ENCODE assay signal across 8 cellular contexts in the genomic region with DNA sequence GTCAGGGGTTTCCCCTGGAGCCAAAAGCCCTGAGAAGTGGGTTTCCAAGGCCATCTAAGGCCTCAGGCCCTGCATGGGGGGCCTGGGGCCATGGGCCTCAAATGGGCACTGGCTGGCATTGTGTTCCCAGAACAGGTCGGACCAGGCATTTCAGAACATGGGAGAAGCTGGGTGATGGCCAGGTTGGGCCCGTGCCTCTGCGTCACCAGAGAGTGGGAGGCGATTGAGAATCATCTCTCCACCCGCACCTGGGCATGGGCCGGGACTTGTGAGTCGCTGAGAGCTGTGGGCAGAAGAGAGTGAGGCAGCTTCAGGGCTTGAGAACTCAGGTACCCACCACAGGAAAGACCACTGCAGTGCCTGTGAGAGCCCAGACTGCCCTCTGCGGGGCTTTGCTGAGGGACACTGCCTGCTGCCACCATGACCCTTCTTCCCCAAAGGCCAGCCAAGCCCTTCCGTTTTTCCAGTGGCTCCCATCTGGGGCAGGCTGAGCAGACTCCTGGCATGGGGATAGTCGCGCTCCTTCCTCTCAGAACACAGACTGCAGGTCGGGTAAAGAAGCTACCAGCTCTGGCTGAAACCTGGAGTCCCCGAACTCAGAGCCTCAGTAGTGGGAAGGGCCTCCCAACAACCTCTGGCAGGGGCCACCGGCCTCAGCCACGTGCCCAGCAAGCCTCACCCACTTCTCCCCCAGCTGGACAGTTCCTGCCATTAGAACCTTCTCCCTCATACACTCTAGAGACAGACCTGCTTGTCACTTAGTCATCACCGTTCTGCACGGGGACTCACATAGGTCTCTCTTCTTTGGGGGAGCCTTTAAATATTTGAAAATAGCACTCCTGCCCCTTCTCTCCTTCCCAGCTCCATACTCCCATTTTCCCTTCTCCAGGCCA. TPM values are rescaled to one million over a fixed set of nuclear protein-coding genes. Genes with fewer than 3 reads are reported as not detected.
DNase-seq lines count a peak whose midpoint lies in the region; ATAC-seq and TF ChIP-seq lines count a peak whose summit lies in the region.

No MANE protein-coding gene starts in this region.

- H3K36me3 Mint-ChIP-seq in activated B cell treated with CpG ODN at 0.5 μM for 24 hours (ENCODE audit: low read depth) = no peaks in the 10 kb centered on the region

- peak overlapping the region; percentile 70 for H3K4me3 Mint-ChIP-seq in activated B cell treated with CpG ODN at 0.5 μM for 24 hours

- peaks cover 10 to 41% (median 19%) of the 10 kb centered on the region in 6 donors for H3K4me1 ChIP-seq in spleen

- no peak overlapping the region for H3K4me3 ChIP-seq in spleen
- H3K4me3 ChIP-seq in MG63 = no peak overlapping the region

- H3K27me3 ChIP-seq in spleen (replicated peaks in 1 of 7) (peaks cover 2 to 82% (median 28%) of the 10 kb centered on the region in 7 donors), MG63 (no peaks in the 10 kb centered on the region)

- TF ChIP-seq POLR2A in spleen (IDR thresholded peaks at IDR 0.05) = no peak

- DNase-seq in activated CD4-positive, CD25-positive, alpha-beta regulatory T cell treated with anti-CD3 and anti-CD28 coated beads, Interleukin-2, amount 50 U/mL, for 72 hours = peak; percentile 7
- DNase-seq in activated B cell treated with CpG ODN at 0.5 μM for 24 hours (peak; percentile 7), spleen (peak; percentile 45), SIG-M5 treated with dmso at 0.1 percent for 504 hours (lab: John Stamatoyannopoulos, UW; ENCODE audit: unreplicated experiment) (no peak), MG63 (no peak), left colon (no peak)

- no peak overlapping the region for H3K27ac Mint-ChIP-seq in activated B cell treated with CpG ODN at 0.5 μM for 24 hours

- no peaks in the 10 kb centered on the region for H3K36me3 ChIP-seq in spleen
- H3K36me3 ChIP-seq in MG63 = no peaks in the 10 kb centered on the region

- no peaks in the 10 kb centered on the region for H3K9me3 Mint-ChIP-seq in activated B cell treated with CpG ODN at 0.5 μM for 24 hours

- ATAC-seq in activated CD4-positive, CD25-positive, alpha-beta regulatory T cell treated with anti-CD3 and anti-CD28 coated beads, Interleukin-2, amount 50 U/mL, for 24 hours = no peak
- ATAC-seq in activated B cell treated with CpG ODN at 0.5 μM for 24 hours (ENCODE audit: low read depth) (no peak), esophagus mucosa (peak; percentile 56), left colon (no peak)

- no peak for TF ChIP-seq CTCF in activated B cell treated with CpG ODN at 0.5 μM for 24 hours (IDR thresholded peaks at IDR 0.05)
- TF ChIP-seq CTCF in spleen (IDR thresholded peaks at IDR 0.05 in 8 of 11, conservative IDR thresholded peaks at IDR 0.05 in 3 of 11) = no peak

- peaks cover 15% of the 10 kb centered on the region for H3K4me1 Mint-ChIP-seq in activated B cell treated with CpG ODN at 0.5 μM for 24 hours

- 73 to 84% (median 80%) methylated on average over 11 to 17 of the region's 17 CpGs for WGBS in spleen, 5 donors

- POLR2A ChIA-PET in activated B cell treated with CpG ODN at 0.5 μM for 24 hours (lab: Charles Lee) = no interaction called here

- no peak overlapping the region for H3K27ac ChIP-seq in spleen

- H3K9me3 ChIP-seq in spleen = no peaks in the 10 kb centered on the region
- H3K9me3 ChIP-seq in MG63 = no peaks in the 10 kb centered on the region

- intact Hi-C loops in activated B cell treated with CpG ODN at 0.5 μM for 24 hours (cut with micrococcal nuclease) = loop anchor here (5.0 kb wide), 1 partner anchor 114 kb away; no protein-coding TSS in a partner anchor
- intact Hi-C loops in spleen (cut with DNase I; ENCODE audit: low total_unique reads) = no loop called here
- intact Hi-C loops in left colon (cut with DNase I, micrococcal nuclease) = no loop called here

- H3K27me3 Mint-ChIP-seq in activated B cell treated with CpG ODN at 0.5 μM for 24 hours = peaks cover 52% of the 10 kb centered on the region

- CTCF ChIA-PET in activated B cell treated with CpG ODN at 0.5 μM for 24 hours (lab: Charles Lee) = interaction anchor here (1.1 kb wide), 1 partner anchor 44 kb away, joined by 4 read pairs; no protein-coding TSS in a partner anchor

RNA-seq across cellular contexts. Expression of gene RAB11FIP4, which starts 1.6 kb away (rescaled TPM):
- 37.9 and 43.2 TPM in 2 replicates for total RNA-seq in activated B cell treated with CpG ODN at 0.5 μM for 24 hours
- 10.3 TPM for total RNA-seq in esophagus mucosa
- 10 to 100 TPM; 17.8 to 25.2 (median 22.3) TPM for total RNA-seq in spleen
- polyA plus RNA-seq in spleen = 1 to 10 TPM; 5.5 to 8.9 (median 5.8) TPM
- total RNA-seq in MG63 (2014; rRNA removed; shearing (Covaris generic); ENCODE audit: low replicate concordance) = 1.4 and 5.3 TPM in 2 replicates
- 10 to 100 TPM; 42.5 to 46.9 TPM for total RNA-seq in left colon

Comparison
In these comparisons a context has a peak if more than half of its experiments do, and no peak if none do; other contexts are left out.
1. DNase-seq: peak in activated CD4-positive, CD25-positive, alpha-beta regulatory T cell treated with anti-CD3 and anti-CD28 coated beads, Interleukin-2, amount 50 U/mL, for 72 hours (single experiment), activated B cell treated with CpG ODN at 0.5 μM for 24 hours (single experiment) and spleen (single experiment); none in SIG-M5 treated with dmso at 0.1 percent for 504 hours (single experiment), MG63 (single experiment) and left colon (0 of 2).